Comparison of ENCODE assay signal across 34 cellular contexts in genomic region chr11:58011771-58012170, GRCh38. TPM values are rescaled to one million over a fixed set of nuclear protein-coding genes. Genes with fewer than 3 reads are reported as not detected.
"Had no signal": no experiment of that assay in that cellular context is flagged by ENCODE, and none has a peak within 500 bp of the region (broad histone marks: within the 10 kb centered on the region; RNA-seq: fewer than 3 reads in every experiment).

No MANE protein-coding gene starts in this region.

- H3K27me3 Mint-ChIP-seq: type B pancreatic cell had no signal

- H3K36me3 Mint-ChIP-seq: stimulated activated effector memory CD8-positive, alpha-beta T cell treated with anti-CD3 and anti-CD28 coated beads, Interleukin-12 subunit alpha, Interleukin-12 subunit beta, amount 100 ng/mL, for 72 hours; stimulated activated memory B cell treated with anti-CD40 and anti-IgM and Interleukin-4, amounts not matched to agents 10 μg/mL and 1 μg/mL and 100 μg/mL, for 72 hours; stimulated activated naive B cell treated with anti-CD40 and anti-IgM and Interleukin-4, amounts not matched to agents 10 μg/mL and 1 μg/mL and 100 μg/mL, for 72 hours; type B pancreatic cell had no signal

- H3K9me3 Mint-ChIP-seq: stimulated activated memory B cell treated with anti-CD40 and anti-IgM and Interleukin-4, amounts not matched to agents 10 μg/mL and 1 μg/mL and 100 μg/mL, for 72 hours; stimulated activated naive CD8-positive, alpha-beta T cell treated with anti-CD3 and anti-CD28 coated beads, Interleukin-15, amount 100 ng/mL, for 72 hours; stimulated activated naive CD8-positive, alpha-beta T cell treated with anti-CD3 and anti-CD28 coated beads, Interleukin-15, Interleukin-2, amounts not matched to agents 100 ng/mL and 50 ng/mL, for 24 hours; type B pancreatic cell had no signal

- H3K36me3 ChIP-seq: stomach, suprapubic skin, thoracic aorta, thyroid gland, tibial artery, tibial nerve, transverse colon, upper lobe of left lung, upper lobe of right lung, uterus, vagina had no signal

- H3K4me1 ChIP-seq: stomach, suprapubic skin, testis, thyroid gland, tibial artery, tibial nerve, transverse colon, upper lobe of right lung, uterus, vagina had no signal

- ATAC-seq: stimulated activated effector memory CD8-positive, alpha-beta T cell treated with anti-CD3 and anti-CD28 coated beads, Interleukin-12 subunit alpha, Interleukin-12 subunit beta, amount 100 ng/mL, for 72 hours; stimulated activated memory B cell treated with anti-CD40 and anti-IgM and Interleukin-4, amounts not matched to agents 10 μg/mL and 1 μg/mL and 100 μg/mL, for 72 hours; stimulated activated naive B cell treated with anti-CD40 and anti-IgM and Interleukin-4, amounts not matched to agents 10 μg/mL and 1 μg/mL and 100 μg/mL, for 72 hours; stimulated activated naive CD8-positive, alpha-beta T cell treated with anti-CD3 and anti-CD28 coated beads, Interleukin-15, amount 100 ng/mL, for 72 hours; stimulated activated naive CD8-positive, alpha-beta T cell treated with anti-CD3 and anti-CD28 coated beads, Interleukin-15, Interleukin-2, amounts not matched to agents 100 U/mL and 50 U/mL, for 24 hours; upper lobe of right lung had no signal

- FAIRE-seq: urothelium cell line had no signal

- H3K9me3 ChIP-seq: stomach, suprapubic skin, testis, thoracic aorta, thyroid gland, tibial artery, tibial nerve, transverse colon, upper lobe of left lung, upper lobe of right lung, uterus, vagina had no signal

- H3K4me1 Mint-ChIP-seq: stimulated activated effector memory CD8-positive, alpha-beta T cell treated with anti-CD3 and anti-CD28 coated beads, Interleukin-12 subunit alpha, Interleukin-12 subunit beta, amount 100 ng/mL, for 72 hours; stimulated activated memory B cell treated with anti-CD40 and anti-IgM and Interleukin-4, amounts not matched to agents 10 μg/mL and 1 μg/mL and 100 μg/mL, for 72 hours; stimulated activated naive B cell treated with anti-CD40 and anti-IgM and Interleukin-4, amounts not matched to agents 10 μg/mL and 1 μg/mL and 100 μg/mL, for 72 hours; stimulated activated naive CD8-positive, alpha-beta T cell treated with anti-CD3 and anti-CD28 coated beads, Interleukin-15, amount 100 ng/mL, for 72 hours had no signal

- H3K27me3 ChIP-seq: stomach, suprapubic skin, testis, thyroid gland, tibial artery, tibial nerve, transverse colon, upper lobe of left lung, upper lobe of right lung, uterus, vagina had no signal

- H3K4me3 Mint-ChIP-seq: stimulated activated effector memory CD8-positive, alpha-beta T cell treated with anti-CD3 and anti-CD28 coated beads, Interleukin-12 subunit alpha, Interleukin-12 subunit beta, amount 100 ng/mL, for 72 hours; stimulated activated memory B cell treated with anti-CD40 and anti-IgM and Interleukin-4, amounts not matched to agents 10 μg/mL and 1 μg/mL and 100 μg/mL, for 72 hours; stimulated activated naive B cell treated with anti-CD40 and anti-IgM and Interleukin-4, amounts not matched to agents 10 μg/mL and 1 μg/mL and 100 μg/mL, for 72 hours; stimulated activated naive CD8-positive, alpha-beta T cell treated with anti-CD3 and anti-CD28 coated beads, Interleukin-15, amount 100 ng/mL, for 72 hours; stimulated activated naive CD8-positive, alpha-beta T cell treated with anti-CD3 and anti-CD28 coated beads, Interleukin-15, Interleukin-2, amounts not matched to agents 100 ng/mL and 50 ng/mL, for 24 hours; type B pancreatic cell had no signal

- H3K4me3 ChIP-seq: stomach, suprapubic skin, testis, thoracic aorta, thyroid gland, tibial artery, tibial nerve, transverse colon, upper lobe of left lung, upper lobe of right lung, uterus, vagina had no signal

- DNase-seq: stimulated activated CD4-positive, alpha-beta T cell treated with anti-CD3 and anti-CD28 coated beads, Interleukin-2, amount 100 ng/mL, for 48 hours; stimulated activated CD4-positive, alpha-beta T cell treated with anti-CD3 and anti-CD28 coated beads, Interleukin-4, amount 100 ng/mL, for 1 hour; stimulated activated CD4-positive, alpha-beta T cell treated with anti-CD3 and anti-CD28 coated beads, Interleukin-4, amount 100 ng/mL, for 24 hours; stimulated activated CD4-positive, alpha-beta T cell treated with anti-CD3 and anti-CD28 coated beads, Interleukin-4, amount 100 ng/mL, for 4 hours; stimulated activated CD8-positive, alpha-beta memory T cell treated with anti-CD3 and anti-CD28 coated beads, Interleukin-4, amount 100 ng/mL, for 48 hours; stimulated activated naive B cell treated with anti-CD40 and anti-IgM and Interleukin-4, amounts not matched to agents 10 μg/mL and 1 μg/mL and 100 μg/mL, for 72 hours; stimulated activated naive CD4-positive, alpha-beta T cell; stimulated activated naive CD4-positive, alpha-beta T cell treated with Interleukin-2 at 50 U/mL for 16 hours; stimulated activated naive CD8-positive, alpha-beta T cell treated with anti-CD3 and anti-CD28 coated beads, Interleukin-15, amount 100 ng/mL, for 72 hours; stimulated activated naive CD8-positive, alpha-beta T cell treated with anti-CD3 and anti-CD28 coated beads, Interleukin-15, Interleukin-2, amounts not matched to agents 100 U/mL and 50 U/mL, for 24 hours; stomach; substantia nigra; testis; thyroid gland; tibial artery; transverse colon; trophoblast cell; upper lobe of left lung; upper lobe of right lung; uterus had no signal

- H3K27ac ChIP-seq: stomach, suprapubic skin, testis, thoracic aorta, thyroid gland, tibial artery, tibial nerve, transverse colon, upper lobe of left lung, upper lobe of right lung, uterus, vagina had no signal

- H3K27ac Mint-ChIP-seq: stimulated activated effector memory CD8-positive, alpha-beta T cell treated with anti-CD3 and anti-CD28 coated beads, Interleukin-12 subunit alpha, Interleukin-12 subunit beta, amount 100 ng/mL, for 72 hours; stimulated activated memory B cell treated with anti-CD40 and anti-IgM and Interleukin-4, amounts not matched to agents 10 μg/mL and 1 μg/mL and 100 μg/mL, for 72 hours; stimulated activated naive B cell treated with anti-CD40 and anti-IgM and Interleukin-4, amounts not matched to agents 10 μg/mL and 1 μg/mL and 100 μg/mL, for 72 hours; stimulated activated naive CD8-positive, alpha-beta T cell treated with anti-CD3 and anti-CD28 coated beads, Interleukin-15, amount 100 ng/mL, for 72 hours; stimulated activated naive CD8-positive, alpha-beta T cell treated with anti-CD3 and anti-CD28 coated beads, Interleukin-15, Interleukin-2, amounts not matched to agents 100 ng/mL and 50 ng/mL, for 24 hours; type B pancreatic cell had no signal

RNA-seq across cellular contexts. Expression of gene OR9Q1, which starts 11.9 kb away (rescaled TPM):
- total RNA-seq: stomach, subcutaneous adipose tissue, temporal lobe, thoracic aorta, thyroid gland, tibial nerve, transverse colon, upper lobe of left lung, upper lobe of right lung, ureter, urinary bladder, uterus, vagina had no signal
- polyA plus RNA-seq: stomach, urinary bladder had no signal

RNA-seq across cellular contexts. Expression of gene OR6Q1, which starts 19.0 kb away (rescaled TPM):
- total RNA-seq: stomach, subcutaneous adipose tissue, temporal lobe, thoracic aorta, thyroid gland, tibial nerve, transverse colon, upper lobe of left lung, upper lobe of right lung, ureter, urinary bladder, uterus, vagina had no signal
- polyA plus RNA-seq: stomach, thymus, urinary bladder had no signal
